ENCODE assay signal across 13 cellular contexts in genomic region chr10:69864321-69864720, GRCh38.
DNase-seq lines count a peak whose midpoint lies in the region; ATAC-seq and TF ChIP-seq lines count a peak whose summit lies in the region.
"Had no signal": no experiment of that assay in that cellular context is flagged by ENCODE, and none has a peak within 500 bp of the region (broad histone marks: within the 10 kb centered on the region; RNA-seq: fewer than 3 reads in every experiment).

No MANE protein-coding gene starts in this region.

- POLR2A ChIA-PET in naive thymus-derived CD4-positive, alpha-beta T cell (lab: Charles Lee): no interaction called here

- TF ChIP-seq CTCF in HFFc6 (IDR thresholded peaks at IDR 0.05): no peak
- TF ChIP-seq CTCF in suprapubic skin (IDR thresholded peaks at IDR 0.05): no peak
- no peak for TF ChIP-seq CTCF in mucosa of descending colon (IDR thresholded peaks at IDR 0.05)

- peaks cover 84% of the 10 kb centered on the region for H3K4me1 Mint-ChIP-seq in HFFc6 (ENCODE audit: low read depth)
- H3K4me1 Mint-ChIP-seq in stimulated activated effector memory CD8-positive, alpha-beta T cell treated with anti-CD3 and anti-CD28 coated beads, Interleukin-12 subunit alpha, Interleukin-12 subunit beta, amount 100 ng/mL, for 72 hours: peaks cover 5% of the 10 kb centered on the region
- peaks cover 0 to 13% (median 5%) of the 10 kb centered on the region in 7 donors for H3K4me1 Mint-ChIP-seq in naive thymus-derived CD4-positive, alpha-beta T cell
- H3K4me1 Mint-ChIP-seq: central memory CD8-positive, alpha-beta T cell had no signal

- H3K36me3 ChIP-seq in adipocyte (ENCODE audit: control insufficient read depth, insufficient read depth, low read length, severe bottlenecking): no peaks in the 10 kb centered on the region
- no peaks in the 10 kb centered on the region for H3K36me3 ChIP-seq in suprapubic skin
- no peaks in the 10 kb centered on the region for H3K36me3 ChIP-seq in mucosa of descending colon (ENCODE audit: low read depth)
- H3K36me3 ChIP-seq in naive thymus-derived CD4-positive, alpha-beta T cell (ENCODE audit: control insufficient read depth in 2 of 3, insufficient read depth in 3 of 3, low read length in 3 of 3): no peaks in the 10 kb centered on the region
- H3K36me3 ChIP-seq: SJCRH30, thoracic aorta had no signal

- no peaks in the 10 kb centered on the region for H3K9me3 ChIP-seq in adipocyte (ENCODE audit: control insufficient read depth, low read length)
- no peaks in the 10 kb centered on the region for H3K9me3 ChIP-seq in suprapubic skin
- H3K9me3 ChIP-seq in mucosa of descending colon: no peaks in the 10 kb centered on the region
- H3K9me3 ChIP-seq in naive thymus-derived CD4-positive, alpha-beta T cell (ENCODE audit: control insufficient read depth in 2 of 3, low read length in 3 of 3): no peaks in the 10 kb centered on the region
- H3K9me3 ChIP-seq: SJCRH30, thoracic aorta had no signal

- peaks cover 11% of the 10 kb centered on the region for H3K36me3 Mint-ChIP-seq in HFFc6 (ENCODE audit: low read depth)
- H3K36me3 Mint-ChIP-seq in stimulated activated effector memory CD8-positive, alpha-beta T cell treated with anti-CD3 and anti-CD28 coated beads, Interleukin-12 subunit alpha, Interleukin-12 subunit beta, amount 100 ng/mL, for 72 hours: no peaks in the 10 kb centered on the region
- no peaks in the 10 kb centered on the region for H3K36me3 Mint-ChIP-seq in naive thymus-derived CD4-positive, alpha-beta T cell
- H3K36me3 Mint-ChIP-seq: WTC11 had no signal

- peak overlapping the region; percentile 82 for H3K4me3 Mint-ChIP-seq in HFFc6
- H3K4me3 Mint-ChIP-seq in stimulated activated effector memory CD8-positive, alpha-beta T cell treated with anti-CD3 and anti-CD28 coated beads, Interleukin-12 subunit alpha, Interleukin-12 subunit beta, amount 100 ng/mL, for 72 hours: no peak overlapping the region
- no peak overlapping the region for H3K4me3 Mint-ChIP-seq in naive thymus-derived CD4-positive, alpha-beta T cell
- H3K4me3 Mint-ChIP-seq: central memory CD8-positive, alpha-beta T cell; WTC11 had no signal

- TF ChIP-seq POLR2A in suprapubic skin (IDR thresholded peaks at IDR 0.05): no peak

- 62% methylated on average over 3 of the region's 3 CpGs for WGBS in suprapubic skin

- H3K27me3 ChIP-seq in adipocyte (replicated peaks; ENCODE audit: control insufficient read depth, insufficient read depth, low read length) (no peaks in the 10 kb centered on the region), suprapubic skin (no peaks in the 10 kb centered on the region)
- H3K27me3 ChIP-seq in naive thymus-derived CD4-positive, alpha-beta T cell (ENCODE audit: control insufficient read depth in 2 of 2, insufficient read depth in 2 of 2, low read length in 2 of 2): no peaks in the 10 kb centered on the region
- H3K27me3 ChIP-seq: SJCRH30 had no signal

- H3K4me3 ChIP-seq in adipocyte (ENCODE audit: low read length): no peak overlapping the region
- no peak overlapping the region for H3K4me3 ChIP-seq in suprapubic skin
- no peak overlapping the region for H3K4me3 ChIP-seq in mucosa of descending colon
- no peak overlapping the region for H3K4me3 ChIP-seq in naive thymus-derived CD4-positive, alpha-beta T cell (ENCODE audit: low read length)
- H3K4me3 ChIP-seq: SJCRH30, thoracic aorta had no signal

- H3K9me3 Mint-ChIP-seq in HFFc6: no peaks in the 10 kb centered on the region
- H3K9me3 Mint-ChIP-seq in stimulated activated effector memory CD8-positive, alpha-beta T cell treated with anti-CD3 and anti-CD28 coated beads, Interleukin-12 subunit alpha, Interleukin-12 subunit beta, amount 100 ng/mL, for 72 hours: no peaks in the 10 kb centered on the region
- H3K9me3 Mint-ChIP-seq in naive thymus-derived CD4-positive, alpha-beta T cell: peaks cover 0 to 2% (median 0%) of the 10 kb centered on the region in 11 donors
- H3K9me3 Mint-ChIP-seq: central memory CD8-positive, alpha-beta T cell; WTC11 had no signal

- ATAC-seq in stimulated activated effector memory CD8-positive, alpha-beta T cell treated with anti-CD3 and anti-CD28 coated beads, Interleukin-12 subunit alpha, Interleukin-12 subunit beta, amount 100 ng/mL, for 72 hours: no peak
- no peak for ATAC-seq in mucosa of descending colon
- no peak for ATAC-seq in naive thymus-derived CD4-positive, alpha-beta T cell
- ATAC-seq: WTC11 had no signal

- peaks cover 4% of the 10 kb centered on the region; the same call in 1 of the 2 replicates for H3K27me3 Mint-ChIP-seq in HFFc6 (ENCODE audit: insufficient read depth)
- peaks cover 0 to 4% (median 0%) of the 10 kb centered on the region in 5 donors for H3K27me3 Mint-ChIP-seq in naive thymus-derived CD4-positive, alpha-beta T cell

- intact Hi-C loops in mucosa of descending colon (cut with DNase I, micrococcal nuclease): no loop called here
- intact Hi-C loops in naive thymus-derived CD4-positive, alpha-beta T cell (cut with micrococcal nuclease): no loop called here

- H3K27ac Mint-ChIP-seq in HFFc6: peak overlapping the region; percentile 96
- H3K27ac Mint-ChIP-seq in stimulated activated effector memory CD8-positive, alpha-beta T cell treated with anti-CD3 and anti-CD28 coated beads, Interleukin-12 subunit alpha, Interleukin-12 subunit beta, amount 100 ng/mL, for 72 hours: no peak overlapping the region
- H3K27ac Mint-ChIP-seq in naive thymus-derived CD4-positive, alpha-beta T cell: no peak overlapping the region
- H3K27ac Mint-ChIP-seq: WTC11 had no signal

- DNase-seq in HFFc6 (peak; percentile 95), adipocyte (ENCODE audit: low read depth) (peak; percentile 61), fibroblast of the conjunctiva (ENCODE audit: low read depth) (peak; percentile 59), suprapubic skin (ENCODE audit: low spot score in 2 of 2) (no peak), mucosa of descending colon (no peak), NCI-H2227 treated with DMSO at 0.1 percent for 48 hours (lab: John Stamatoyannopoulos, UW) (no peak)
- no peak for DNase-seq in stimulated activated effector memory CD8-positive, alpha-beta T cell treated with anti-CD3 and anti-CD28 coated beads, Interleukin-12 subunit alpha, Interleukin-12 subunit beta, amount 100 ng/mL, for 72 hours (ENCODE audit: low spot score in 2 of 2)
- DNase-seq in naive thymus-derived CD4-positive, alpha-beta T cell: no peak
- DNase-seq: activated T-cell treated with anti-CD3 and anti-CD28 coated beads, Interleukin-2, amount 50 U/mL, for 1 hour; SJCRH30 had no signal

- H3K4me1 ChIP-seq in adipocyte (ENCODE audit: control insufficient read depth, insufficient read depth, low read length) (peaks cover 33% of the 10 kb centered on the region), suprapubic skin (peaks cover 76% of the 10 kb centered on the region), mucosa of descending colon (ENCODE audit: low read depth) (peaks cover 19% of the 10 kb centered on the region)
- H3K4me1 ChIP-seq in naive thymus-derived CD4-positive, alpha-beta T cell (ENCODE audit: control insufficient read depth in 2 of 2, insufficient read depth in 2 of 2, low read length in 2 of 2): no peaks in the 10 kb centered on the region
- H3K4me1 ChIP-seq: SJCRH30 had no signal

- no peak for TF ChIP-seq EP300 in suprapubic skin (IDR thresholded peaks at IDR 0.05)

- CTCF ChIA-PET in naive thymus-derived CD4-positive, alpha-beta T cell (lab: Charles Lee): no interaction called here

- no peak overlapping the region for H3K9ac ChIP-seq in adipocyte (ENCODE audit: low read length)

- H3K27ac ChIP-seq in suprapubic skin: peak overlapping the region; percentile 19
- no peak overlapping the region for H3K27ac ChIP-seq in naive thymus-derived CD4-positive, alpha-beta T cell (ENCODE audit: low read depth, low read length)
- H3K27ac ChIP-seq: SJCRH30, thoracic aorta had no signal

Comparison
In these comparisons a context has a peak if more than half of its experiments do, and no peak if none do; other contexts are left out.
1. DNase-seq: peak in HFFc6 (single experiment), adipocyte (single experiment) and fibroblast of the conjunctiva (single experiment); none in suprapubic skin (0 of 2), stimulated activated effector memory CD8-positive, alpha-beta T cell treated with anti-CD3 and anti-CD28 coated beads, Interleukin-12 subunit alpha, Interleukin-12 subunit beta, amount 100 ng/mL, for 72 hours (0 of 2), mucosa of descending colon (0 of 3), NCI-H2227 treated with DMSO at 0.1 percent for 48 hours (single experiment) and naive thymus-derived CD4-positive, alpha-beta T cell (0 of 9).